ENCODE assay signal across 8 cellular contexts in genomic region chr12:7832059-7832696, GRCh38. TPM values are rescaled to one million over a fixed set of nuclear protein-coding genes. Genes with fewer than 3 reads are reported as not detected.
A peak's percentile ranks its signal among the peaks of the same experiment; 100 is the strongest.
DNase-seq lines count a peak whose midpoint lies in the region; ATAC-seq and TF ChIP-seq lines count a peak whose summit lies in the region.

No MANE protein-coding gene starts in this region.

- H3K9ac ChIP-seq in colonic mucosa (ENCODE audit: low read depth in 2 of 2, low read length in 2 of 2) = no peak overlapping the region

- H3K27me3 ChIP-seq in Peyer's patch = no peaks in the 10 kb centered on the region
- no peaks in the 10 kb centered on the region for H3K27me3 ChIP-seq in colonic mucosa

- H3K9me3 ChIP-seq in Peyer's patch = no peaks in the 10 kb centered on the region
- H3K9me3 ChIP-seq in colonic mucosa = no peaks in the 10 kb centered on the region

- H3K4me1 ChIP-seq in Peyer's patch (no peaks in the 10 kb centered on the region), colonic mucosa (no peaks in the 10 kb centered on the region)

- peak; percentile 78 for DNase-seq in cardiac septum (ENCODE audit: low spot score)
- DNase-seq in left ventricle myocardium superior = no peak
- peak in 1 of 3 donors; percentile 21 for DNase-seq in Peyer's patch
- DNase-seq in colonic mucosa = no peak
- peak; percentile 7 for DNase-seq in midbrain (lab: John Stamatoyannopoulos, UW)
- DNase-seq in cortex of kidney (lab: John Stamatoyannopoulos, UW) = no peak

- H3K4me3 ChIP-seq in Peyer's patch (no peak overlapping the region), colonic mucosa (no peak overlapping the region)

- no peaks in the 10 kb centered on the region for H3K36me3 ChIP-seq in Peyer's patch
- H3K36me3 ChIP-seq in colonic mucosa = no peaks in the 10 kb centered on the region

- ATAC-seq in left ventricle myocardium superior (no peak), HG03175 (IDR thresholded peaks at IDR 0.05; ENCODE audit: unreplicated experiment) (peak; percentile 58), HG03097 (IDR thresholded peaks at IDR 0.05; ENCODE audit: low FRiP score, unreplicated experiment) (no peak)

- intact Hi-C loops in cardiac septum (cut with DNase I) (no loop called here), left ventricle myocardium superior (cut with micrococcal nuclease) (no loop called here), colonic mucosa (cut with DNase I) (no loop called here)

- no peak overlapping the region for H3K27ac ChIP-seq in Peyer's patch
- H3K27ac ChIP-seq in colonic mucosa = no peak overlapping the region

- TF ChIP-seq POLR2A in Peyer's patch (IDR thresholded peaks at IDR 0.05) = no peak

- peak; percentile 10 to 51 (median 40) for TF ChIP-seq CTCF in Peyer's patch (IDR thresholded peaks at IDR 0.05)
- TF ChIP-seq CTCF in colonic mucosa (IDR thresholded peaks at IDR 0.05) = peak; percentile 28

RNA-seq across cellular contexts. Expression of gene SLC2A14, which starts 40.5 kb away (rescaled TPM):
- total RNA-seq in cardiac septum = 0.51 TPM
- not detected for total RNA-seq in left ventricle myocardium superior
- total RNA-seq in Peyer's patch = 1 to 10 TPM in 1 of 4 donors, under 1 TPM in 1, not detected in 2; 0.57 to 1.1 TPM
- total RNA-seq in colonic mucosa = 1 to 10 TPM in 1 of 2 donors, under 1 TPM in 1; 0.35 to 1.0 TPM

RNA-seq across cellular contexts. Expression of gene NANOG, which starts 43.0 kb away (rescaled TPM):
- not detected for total RNA-seq in cardiac septum
- not detected for total RNA-seq in left ventricle myocardium superior
- total RNA-seq in Peyer's patch = not detected
- total RNA-seq in colonic mucosa = under 1 TPM in 1 of 2 donors, not detected in 1; 0.40 TPM

Comparison
In these comparisons a context has a peak if more than half of its experiments do, and no peak if none do; other contexts are left out.
1. DNase-seq: peak in cardiac septum (single experiment) and midbrain (single experiment); none in left ventricle myocardium superior (single experiment), colonic mucosa (single experiment) and cortex of kidney (single experiment).